ENCODE assay signal across 8 cellular contexts in the genomic region with DNA sequence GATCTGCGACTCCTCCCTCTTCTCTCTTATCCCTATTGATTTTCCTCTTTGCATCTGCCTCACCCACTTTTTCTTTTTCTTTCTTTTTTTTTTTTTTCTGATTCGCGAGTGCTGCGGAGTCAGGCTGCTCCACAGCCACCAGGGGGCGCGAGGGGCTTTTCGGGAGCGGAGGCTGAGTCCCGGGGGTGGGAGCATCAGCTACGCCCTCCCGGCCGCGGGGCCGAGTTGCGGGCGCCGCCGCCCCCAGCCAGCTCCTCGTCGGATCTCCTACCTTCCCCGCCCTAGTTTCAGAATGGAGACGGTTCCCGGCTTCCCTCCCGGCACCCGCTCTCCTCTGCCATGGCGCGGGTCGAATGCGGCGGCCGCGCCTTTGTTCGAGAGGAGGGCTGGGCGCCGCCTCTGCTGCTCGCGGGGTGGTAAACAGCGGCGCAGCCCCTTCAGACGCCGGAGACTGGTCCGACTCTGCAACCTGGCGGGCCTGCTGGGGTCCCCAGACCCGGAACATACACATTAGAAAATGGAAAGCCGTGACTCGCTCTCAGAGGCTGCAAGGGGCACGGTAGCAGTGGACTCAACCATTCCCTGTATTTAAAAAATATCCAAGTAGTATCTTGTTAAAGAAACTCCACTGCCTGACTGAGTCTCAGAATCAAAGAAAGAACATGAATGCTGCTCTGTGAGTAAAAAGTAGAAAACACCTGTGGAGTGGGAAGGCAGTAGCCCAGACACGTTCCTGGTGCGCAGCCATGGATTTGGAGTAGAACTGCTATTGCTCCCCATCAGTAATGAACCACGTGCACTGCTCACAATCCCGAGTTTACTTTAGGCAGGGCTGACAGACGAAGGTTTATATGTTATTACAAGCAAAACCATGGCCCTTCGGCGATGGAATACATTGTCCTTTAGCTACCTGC. TPM values are rescaled to one million over a fixed set of nuclear protein-coding genes. Genes with fewer than 3 reads are reported as not detected.
DNase-seq lines count a peak whose midpoint lies in the region; ATAC-seq, FAIRE-seq and TF ChIP-seq lines count a peak whose summit lies in the region.

No MANE protein-coding gene starts in this region.

- no peaks in the 10 kb centered on the region for H3K27me3 ChIP-seq in right cardiac atrium (ENCODE audit: control insufficient read depth, insufficient read depth)

- peak; percentile 77 for TF ChIP-seq CTCF in GM12873 (IDR thresholded peaks at IDR 0.05; ENCODE audit: insufficient read depth, low read depth, low read length, missing control alignments)

- intact Hi-C loops in right cardiac atrium (cut with DNase I): loop anchor here (1.0 to 10.0 kb wide), 6 partner anchors 51 to 123 kb away; a partner anchor contains a TSS

- peak; percentile 85 for DNase-seq in NCI-H1105 (lab: John Stamatoyannopoulos, UW)
- DNase-seq in T-helper 1 cell: peak; percentile 20 to 43 (median 43)
- peak; percentile 91 to 97 (median 97) for DNase-seq in right cardiac atrium
- DNase-seq in pulmonary artery endothelial cell (ENCODE audit: low read depth, low spot score): peak; percentile 72
- DNase-seq in urothelium cell line (ENCODE audit: low spot score): peak; percentile 93

- H3K4me3 ChIP-seq in right cardiac atrium (ENCODE audit: low read length): peak overlapping the region; percentile 65

- H3K27ac ChIP-seq in angular gyrus (ENCODE audit: low read depth, low read length): peak overlapping the region; percentile 64
- peak overlapping the region; percentile 81 for H3K27ac ChIP-seq in right cardiac atrium (ENCODE audit: low read length)

- H3K9me3 ChIP-seq in right cardiac atrium (ENCODE audit: control insufficient read depth, low read length): no peaks in the 10 kb centered on the region

- no peak for FAIRE-seq in urothelium cell line (lab: Jason Lieb, UNC)

- WGBS in right cardiac atrium: 3% methylated on average over 54 of the region's 54 CpGs

- ATAC-seq in HG02678 (IDR thresholded peaks at IDR 0.05; ENCODE audit: unreplicated experiment) (peak; percentile 85), right cardiac atrium (peak; percentile 93 to 94)

- H3K4me1 ChIP-seq in right cardiac atrium (ENCODE audit: control insufficient read depth, insufficient read depth, low read length): no peaks in the 10 kb centered on the region

RNA-seq across cellular contexts. Expression of a gene that starts 55.7 kb away (rescaled TPM):
- total RNA-seq in right cardiac atrium (10 to 100 TPM; 40.9 to 95.1 (median 54.3) TPM), pulmonary artery endothelial cell (138 and 161 TPM in 2 replicates)
- polyA plus RNA-seq in right cardiac atrium: 23.2 TPM

Comparison
In these comparisons a context has a peak if more than half of its experiments do, and no peak if none do; other contexts are left out.
1. Peak in every context shown above with its lines: DNase-seq, ATAC-seq, H3K4me3 ChIP-seq and H3K27ac ChIP-seq.
2. DNase-seq: peak in every context shown above with its lines; median percentile 97 in right cardiac atrium; 93 in urothelium cell line; 85 in NCI-H1105; 72 in pulmonary artery endothelial cell; 43 in T-helper 1 cell.